Comparison of ENCODE assay signal across 1 cellular context in the genomic region with DNA sequence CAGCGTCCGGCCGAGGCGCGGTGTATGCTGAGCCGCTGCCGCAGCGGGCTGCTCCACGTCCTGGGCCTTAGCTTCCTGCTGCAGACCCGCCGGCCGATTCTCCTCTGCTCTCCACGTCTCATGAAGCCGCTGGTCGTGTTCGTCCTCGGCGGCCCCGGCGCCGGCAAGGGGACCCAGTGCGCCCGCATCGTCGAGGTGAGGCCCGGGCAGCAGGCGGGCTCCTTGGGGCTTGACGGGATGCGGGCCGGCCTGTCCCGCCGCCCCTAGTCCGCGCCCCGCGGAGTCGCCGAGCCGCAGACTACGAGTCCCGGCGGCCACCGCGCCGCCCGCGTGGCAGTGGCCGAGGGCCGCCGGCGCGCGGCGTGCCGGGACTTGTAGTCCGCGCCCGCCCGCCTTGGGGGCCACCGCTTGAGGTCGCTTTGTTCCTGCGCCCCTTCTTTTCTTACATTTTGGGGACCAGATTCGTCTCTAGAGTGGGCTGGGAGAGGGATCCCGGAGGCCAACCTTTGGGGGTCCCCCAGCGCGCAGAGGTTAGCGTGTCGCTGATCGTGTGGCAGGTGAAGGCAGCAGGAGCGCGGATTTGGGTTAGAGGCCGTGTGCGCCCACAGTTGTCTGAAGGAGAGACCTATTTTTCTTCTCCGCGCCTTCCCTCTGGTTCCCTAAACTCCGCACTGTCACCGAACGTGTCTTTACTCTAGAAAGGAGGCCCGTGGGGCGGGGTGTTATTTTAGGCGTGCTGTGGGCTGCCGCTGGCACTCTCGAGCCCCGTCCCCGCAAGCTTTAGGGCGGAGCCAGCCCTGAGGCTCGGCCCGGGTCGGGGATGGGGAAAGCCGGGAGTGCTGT.
A peak's percentile ranks its signal among the peaks of the same experiment; 100 is the strongest.
TF ChIP-seq lines count a peak whose summit lies in the region.

No MANE protein-coding gene starts in this region.

TF ChIP-seq in HepG2, 621 proteins besides CTCF, POLR2A, EP300 and RAD21 (continued from another document):
- TF ChIP-seq, protein P1, sequence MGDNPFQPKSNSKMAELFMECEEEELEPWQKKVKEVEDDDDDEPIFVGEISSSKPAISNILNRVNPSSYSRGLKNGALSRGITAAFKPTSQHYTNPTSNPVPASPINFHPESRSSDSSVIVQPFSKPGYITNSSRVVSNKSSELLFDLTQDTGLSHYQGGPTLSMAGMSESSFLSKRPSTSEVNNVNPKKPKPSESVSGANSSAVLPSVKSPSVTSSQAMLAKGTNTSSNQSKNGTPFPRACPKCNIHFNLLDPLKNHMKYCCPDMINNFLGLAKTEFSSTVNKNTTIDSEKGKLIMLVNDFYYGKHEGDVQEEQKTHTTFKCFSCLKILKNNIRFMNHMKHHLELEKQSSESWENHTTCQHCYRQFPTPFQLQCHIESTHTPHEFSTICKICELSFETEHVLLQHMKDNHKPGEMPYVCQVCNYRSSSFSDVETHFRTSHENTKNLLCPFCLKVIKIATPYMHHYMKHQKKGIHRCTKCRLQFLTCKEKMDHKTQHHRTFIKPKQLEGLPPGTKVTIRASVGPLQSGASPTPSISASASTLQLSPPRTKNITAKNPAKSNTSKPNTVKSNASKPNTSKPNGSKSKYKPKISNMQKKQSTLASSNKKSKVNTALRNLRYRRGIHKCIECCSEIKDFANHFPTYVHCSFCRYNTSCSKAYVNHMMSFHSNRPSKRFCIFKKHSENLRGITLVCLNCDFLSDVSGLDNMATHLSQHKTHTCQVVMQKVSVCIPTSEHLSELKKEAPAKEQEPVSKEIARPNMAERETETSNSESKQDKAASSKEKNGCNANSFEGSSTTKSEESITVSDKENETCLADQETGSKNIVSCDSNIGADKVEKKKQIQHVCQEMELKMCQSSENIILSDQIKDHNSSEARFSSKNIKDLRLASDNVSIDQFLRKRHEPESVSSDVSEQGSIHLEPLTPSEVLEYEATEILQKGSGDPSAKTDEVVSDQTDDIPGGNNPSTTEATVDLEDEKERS (CRISPR knock-in tag; IDR thresholded peaks at IDR 0.05): 0 out of 2 replicates have a peak, but pooled peaks have one; percentile 21
- TF ChIP-seq ZSCAN30 (CRISPR knock-in tag; IDR thresholded peaks at IDR 0.05) (0 out of 2 replicates have a peak, but pooled peaks have one; percentile 77), GABPB1 (CRISPR knock-in tag; IDR thresholded peaks at IDR 0.05) (peak; percentile 70; the same call in 1 of the 2 replicates)
- TF ChIP-seq, protein P2, sequence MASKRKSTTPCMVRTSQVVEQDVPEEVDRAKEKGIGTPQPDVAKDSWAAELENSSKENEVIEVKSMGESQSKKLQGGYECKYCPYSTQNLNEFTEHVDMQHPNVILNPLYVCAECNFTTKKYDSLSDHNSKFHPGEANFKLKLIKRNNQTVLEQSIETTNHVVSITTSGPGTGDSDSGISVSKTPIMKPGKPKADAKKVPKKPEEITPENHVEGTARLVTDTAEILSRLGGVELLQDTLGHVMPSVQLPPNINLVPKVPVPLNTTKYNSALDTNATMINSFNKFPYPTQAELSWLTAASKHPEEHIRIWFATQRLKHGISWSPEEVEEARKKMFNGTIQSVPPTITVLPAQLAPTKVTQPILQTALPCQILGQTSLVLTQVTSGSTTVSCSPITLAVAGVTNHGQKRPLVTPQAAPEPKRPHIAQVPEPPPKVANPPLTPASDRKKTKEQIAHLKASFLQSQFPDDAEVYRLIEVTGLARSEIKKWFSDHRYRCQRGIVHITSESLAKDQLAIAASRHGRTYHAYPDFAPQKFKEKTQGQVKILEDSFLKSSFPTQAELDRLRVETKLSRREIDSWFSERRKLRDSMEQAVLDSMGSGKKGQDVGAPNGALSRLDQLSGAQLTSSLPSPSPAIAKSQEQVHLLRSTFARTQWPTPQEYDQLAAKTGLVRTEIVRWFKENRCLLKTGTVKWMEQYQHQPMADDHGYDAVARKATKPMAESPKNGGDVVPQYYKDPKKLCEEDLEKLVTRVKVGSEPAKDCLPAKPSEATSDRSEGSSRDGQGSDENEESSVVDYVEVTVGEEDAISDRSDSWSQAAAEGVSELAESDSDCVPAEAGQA (IDR thresholded peaks at IDR 0.05; ENCODE audit: low read depth): no peak
- TF ChIP-seq, protein P2 (CRISPR knock-in tag; IDR thresholded peaks at IDR 0.05; ENCODE audit: borderline replicate concordance): peak; percentile 73
